ENCODE assay signal across 21 cellular contexts in genomic region chr2:196703660-196704209, GRCh38.
A peak's percentile ranks its signal among the peaks of the same experiment; 100 is the strongest.
DNase-seq lines count a peak whose midpoint lies in the region; ATAC-seq and TF ChIP-seq lines count a peak whose summit lies in the region.
"Had no signal": no experiment of that assay in that cellular context is flagged by ENCODE, and none has a peak within 500 bp of the region (broad histone marks: within the 10 kb centered on the region; RNA-seq: fewer than 3 reads in every experiment).

No MANE protein-coding gene starts in this region.

- no peak overlapping the region for H2BK120ac ChIP-seq in mesendoderm (ENCODE audit: low read depth, low read length)

- no peak for TF ChIP-seq CTCF in epithelial cell of esophagus (IDR thresholded peaks at IDR 0.05; ENCODE audit: insufficient read depth, low read depth, low read length, missing control alignments)
- TF ChIP-seq CTCF in upper lobe of left lung (IDR thresholded peaks at IDR 0.05): no peak

- peak; percentile 58 for DNase-seq in EH (ENCODE audit: low read depth)
- peak; percentile 7 for DNase-seq in M059J (ENCODE audit: low read depth)
- peak; percentile 59 for DNase-seq in epithelial cell of esophagus (ENCODE audit: low read depth)
- DNase-seq in mesendoderm: peak; percentile 6
- no peak for DNase-seq in A172 (ENCODE audit: low spot score)
- no peak for DNase-seq in upper lobe of left lung
- DNase-seq: activated T-cell treated with anti-CD3 and anti-CD28 coated beads, Interleukin-2, amount 50 U/mL, for 1 hour; adrenal gland; central memory CD4-positive, alpha-beta T cell; dermis blood vessel endothelial cell; H7; naive thymus-derived CD4-positive, alpha-beta T cell; NCI-H1048; NCI-H187; SJCRH30; small intestine; T-helper 1 cell had no signal

- no peak overlapping the region for H3K4me3 ChIP-seq in epithelial cell of esophagus (ENCODE audit: low read length)
- H3K4me3 ChIP-seq in mesendoderm (ENCODE audit: low read length): no peak overlapping the region
- H3K4me3 ChIP-seq in upper lobe of left lung: no peak overlapping the region
- H3K4me3 ChIP-seq: adrenal gland, SJCRH30 had no signal

- no peak for TF ChIP-seq EP300 in upper lobe of left lung (IDR thresholded peaks at IDR 0.05)

- H3K4me1 ChIP-seq in mesendoderm (ENCODE audit: control insufficient read depth, low read depth, low read length) (no peaks in the 10 kb centered on the region), upper lobe of left lung (no peaks in the 10 kb centered on the region)
- H3K4me1 ChIP-seq: adrenal gland, SJCRH30 had no signal

- ATAC-seq in HG02623 (IDR thresholded peaks at IDR 0.05; ENCODE audit: unreplicated experiment): no peak
- ATAC-seq in upper lobe of left lung (ENCODE audit: low FRiP score in 2 of 2): no peak
- ATAC-seq in GM19023 (IDR thresholded peaks at IDR 0.05; ENCODE audit: unreplicated experiment): no peak
- ATAC-seq: left lobe of liver; naive thymus-derived CD4-positive, alpha-beta T cell; stimulated activated effector memory CD8-positive, alpha-beta T cell treated with anti-CD3 and anti-CD28 coated beads, Interleukin-12 subunit alpha, Interleukin-12 subunit beta, amount 100 ng/mL, for 72 hours had no signal

- no peaks in the 10 kb centered on the region for H3K79me2 ChIP-seq in mesendoderm (ENCODE audit: control insufficient read depth, insufficient read depth, low read length)

- no peak overlapping the region for H3K9ac ChIP-seq in mesendoderm (ENCODE audit: low read length)

- no peak overlapping the region for H3K56ac ChIP-seq in mesendoderm (ENCODE audit: low read length)

- no peak overlapping the region for H2AK5ac ChIP-seq in mesendoderm (ENCODE audit: low read length)

- no peak overlapping the region for H3K18ac ChIP-seq in mesendoderm (ENCODE audit: low read length)

- no peak for TF ChIP-seq POLR2A in upper lobe of left lung (IDR thresholded peaks at IDR 0.05)

- no peak overlapping the region for H4K8ac ChIP-seq in mesendoderm (ENCODE audit: low read depth, low read length)

- H2BK5ac ChIP-seq in mesendoderm (ENCODE audit: low read length): no peak overlapping the region

- no peak overlapping the region for H3K4me2 ChIP-seq in mesendoderm (ENCODE audit: low read length)

- no peaks in the 10 kb centered on the region for H3K79me1 ChIP-seq in mesendoderm (ENCODE audit: low read length)

- H3K9me3 ChIP-seq in upper lobe of left lung: no peaks in the 10 kb centered on the region
- H3K9me3 ChIP-seq: adrenal gland, SJCRH30 had no signal

- H2BK15ac ChIP-seq in mesendoderm (replicated peaks; ENCODE audit: low read depth): no peak overlapping the region

- H3K36me3 ChIP-seq in mesendoderm (ENCODE audit: control insufficient read depth, insufficient read depth, low read length) (no peaks in the 10 kb centered on the region), upper lobe of left lung (no peaks in the 10 kb centered on the region)
- H3K36me3 ChIP-seq: adrenal gland had no signal

- H3K4ac ChIP-seq in mesendoderm (ENCODE audit: low read depth, low read length): no peak overlapping the region

- no peaks in the 10 kb centered on the region for H3K27me3 ChIP-seq in mesendoderm (ENCODE audit: insufficient read depth, low read length, poor library complexity)
- H3K27me3 ChIP-seq in upper lobe of left lung: no peaks in the 10 kb centered on the region
- H3K27me3 ChIP-seq: adrenal gland, SJCRH30 had no signal

- H3K27ac ChIP-seq in mesendoderm (ENCODE audit: low read depth, low read length) (no peak overlapping the region), upper lobe of left lung (no peak overlapping the region)
- H3K27ac ChIP-seq: adrenal gland, SJCRH30 had no signal

- no peak overlapping the region for H4K5ac ChIP-seq in mesendoderm (ENCODE audit: low read length)

- H3K23ac ChIP-seq in mesendoderm (ENCODE audit: low read length): no peak overlapping the region

Comparison
In these comparisons a context has a peak if more than half of its experiments do, and no peak if none do; other contexts are left out.
1. DNase-seq: peak in EH (single experiment), M059J (single experiment), epithelial cell of esophagus (single experiment) and mesendoderm (single experiment); none in A172 (single experiment) and upper lobe of left lung (0 of 2).